8 cellular contexts compared by ENCODE assay signal in genomic region chr6:123941855-123942254, GRCh38.
"Had no signal": no experiment of that assay in that cellular context is flagged by ENCODE, and none has a peak within 500 bp of the region (broad histone marks: within the 10 kb centered on the region; RNA-seq: fewer than 3 reads in every experiment).

No MANE protein-coding gene starts in this region.

- H2AFZ ChIP-seq: GM23338 had no signal

- DNase-seq: H9, HCEC 1CT, KG1 had no signal

- ATAC-seq: GM23338, K562 had no signal

- FAIRE-seq: H1, H54, HTR-8/SVneo, K562 had no signal

- H3K4me3 ChIP-seq: GM23338, K562 had no signal

- H3K4me2 ChIP-seq: GM23338 had no signal
